ENCODE assay signal across 8 cellular contexts in genomic region chr9:90755509-90756371, GRCh38. TPM values are rescaled to one million over a fixed set of nuclear protein-coding genes. Genes with fewer than 3 reads are reported as not detected.
DNase-seq lines count a peak whose midpoint lies in the region; ATAC-seq and TF ChIP-seq lines count a peak whose summit lies in the region.
"Not testable (repeated sequence)": the region's sequence is repeated elsewhere in the genome, so short reads cannot be mapped to it uniquely, and the experiment has no call there.

No MANE protein-coding gene starts in this region.

- peak; percentile 15 for DNase-seq in NCI-H2227 treated with DMSO at 0.1 percent for 48 hours (lab: John Stamatoyannopoulos, UW)
- DNase-seq in T-helper 2 cell treated with Interferon-gamma antibody and Interleukin-4, amounts not matched to agents 5 μg/mL and 100 μg/mL, for 36 hours (ENCODE audit: low spot score): peak; percentile 57
- peak; percentile 15 for DNase-seq in activated gamma-delta T cell treated with Interleukin-2 at 50 U/mL for 16 hours
- peak; percentile 5 to 27 for DNase-seq in fibroblast of lung (ENCODE audit: low read depth in 2 of 2)
- peak; percentile 4 to 80 (median 42) for DNase-seq in naive thymus-derived CD8-positive, alpha-beta T cell
- DNase-seq in stimulated activated CD8-positive, alpha-beta memory T cell treated with anti-CD3 and anti-CD28 coated beads, Interleukin-12 subunit alpha, Interleukin-12 subunit beta, amount 100 ng/mL, for 1 hour (ENCODE audit: low read depth): peak; percentile 18

- not testable (repeated sequence) for H4K20me1 ChIP-seq in fibroblast of lung (ENCODE audit: control insufficient read depth, extremely low read depth, insufficient read depth, low read length)

- POLR2A ChIA-PET in HEK293 (lab: Yijun Ruan, JAX); naive thymus-derived CD8-positive, alpha-beta T cell (lab: Charles Lee): not testable (repeated sequence)

- not testable (repeated sequence) for H3K9me3 ChIP-seq in HEK293 (ENCODE audit: control insufficient read depth, insufficient read depth, low read depth, low read length); fibroblast of lung (ENCODE audit: control insufficient read depth, insufficient read depth, low read depth, low read length)

- H3K4me2 ChIP-seq in fibroblast of lung (ENCODE audit: extremely low read depth, insufficient read depth, low read length): not testable (repeated sequence)

- not testable (repeated sequence) for H3K4me3 Mint-ChIP-seq in T-helper 2 cell treated with Interferon-gamma antibody and Interleukin-4, amounts not matched to agents 5 μg/mL and 100 μg/mL, for 36 hours; naive thymus-derived CD8-positive, alpha-beta T cell

- H3K27ac ChIP-seq in C4-2B; HEK293 (ENCODE audit: extremely low read depth, low read depth, low read length); fibroblast of lung (ENCODE audit: insufficient read depth, low read length): not testable (repeated sequence)

- not testable (repeated sequence) for H3K79me2 ChIP-seq in fibroblast of lung (ENCODE audit: control insufficient read depth, insufficient read depth, low read length)

- H3K27me3 Mint-ChIP-seq in T-helper 2 cell treated with Interferon-gamma antibody and Interleukin-4, amounts not matched to agents 5 μg/mL and 100 μg/mL, for 36 hours (ENCODE audit: low read depth); naive thymus-derived CD8-positive, alpha-beta T cell: not testable (repeated sequence)

- H3K36me3 Mint-ChIP-seq in T-helper 2 cell treated with Interferon-gamma antibody and Interleukin-4, amounts not matched to agents 5 μg/mL and 100 μg/mL, for 36 hours (ENCODE audit: low read depth); naive thymus-derived CD8-positive, alpha-beta T cell: not testable (repeated sequence)

- H3K4me1 Mint-ChIP-seq in T-helper 2 cell treated with Interferon-gamma antibody and Interleukin-4, amounts not matched to agents 5 μg/mL and 100 μg/mL, for 36 hours (ENCODE audit: low read depth); naive thymus-derived CD8-positive, alpha-beta T cell: not testable (repeated sequence)

- H3K9me3 Mint-ChIP-seq in T-helper 2 cell treated with Interferon-gamma antibody and Interleukin-4, amounts not matched to agents 5 μg/mL and 100 μg/mL, for 36 hours; naive thymus-derived CD8-positive, alpha-beta T cell: not testable (repeated sequence)

- TF ChIP-seq CTCF in C4-2B (conservative IDR thresholded peaks at IDR 0.05) (peak; percentile 75), HEK293 (tag by site-specific recombination; IDR thresholded peaks at IDR 0.05) (peak; percentile 37; the same call in 1 of the 2 replicates), fibroblast of lung (conservative IDR thresholded peaks at IDR 0.05 in 1 of 2, IDR thresholded peaks at IDR 0.05 in 1 of 2; ENCODE audit: low read depth in 1 of 2, low read length in 2 of 2) (peak in 1 of 2 donors; percentile 25)

- H3K36me3 ChIP-seq in HEK293 (ENCODE audit: control insufficient read depth in 2 of 2, insufficient read depth in 1 of 2, low read length in 2 of 2); fibroblast of lung (ENCODE audit: control insufficient read depth, insufficient read depth, low read length): not testable (repeated sequence)

- not testable (repeated sequence) for H3K4me3 ChIP-seq in HEK293 (ENCODE audit: low read depth, low read length); fibroblast of lung (replicated peaks in 1 of 4; ENCODE audit: control extremely low read depth in 1 of 4, insufficient read depth in 1 of 4, low read depth in 3 of 4, low read length in 4 of 4)

- not testable (repeated sequence) for H3K9ac ChIP-seq in fibroblast of lung (ENCODE audit: insufficient read depth, low read length)

- not testable (repeated sequence) for ATAC-seq in naive thymus-derived CD8-positive, alpha-beta T cell

- not testable (repeated sequence) for H3K27me3 ChIP-seq in fibroblast of lung (ENCODE audit: control insufficient read depth, insufficient read depth, low read length)

- not testable (repeated sequence) for H3K4me1 ChIP-seq in HEK293 (ENCODE audit: control insufficient read depth, insufficient read depth, low read length); fibroblast of lung (ENCODE audit: control insufficient read depth, extremely low read depth, insufficient read depth, low read length)

- CTCF ChIA-PET in HEK293 (lab: Yijun Ruan, JAX): interaction anchor here (0.6 to 3.8 kb wide), 13 partner anchors 16 to 1157 kb away, joined by 3 to 18 read pairs (median 3); no protein-coding TSS in a partner anchor

- H3K27ac Mint-ChIP-seq in T-helper 2 cell treated with Interferon-gamma antibody and Interleukin-4, amounts not matched to agents 5 μg/mL and 100 μg/mL, for 36 hours; naive thymus-derived CD8-positive, alpha-beta T cell: not testable (repeated sequence)

- not testable (repeated sequence) for H2AFZ ChIP-seq in fibroblast of lung (ENCODE audit: low read length)

TF ChIP-seq in HEK293, 187 proteins besides CTCF, POLR2A, EP300 and RAD21:
- TF ChIP-seq ZNF654 (tag by site-specific recombination; IDR thresholded peaks at IDR 0.05; ENCODE audit: low read depth): peak; percentile 82
TF ChIP-seq in HEK293: peak in this region for 1; not testable (repeated sequence) for 186.

RNA-seq across cellular contexts. Expression of gene SYK, which starts 45.9 kb away (rescaled TPM):
- not detected in 2 replicates for total RNA-seq in fibroblast of lung
- polyA plus RNA-seq in fibroblast of lung: not detected in 2 replicates
- polyA plus RNA-seq in fibroblast of lung (2012): not detected in 2 replicates
- 2.0 TPM in 1 of 2 replicates, not detected in the other for polyA minus RNA-seq in fibroblast of lung (ENCODE audit: low replicate concordance)
- 1 to 10 TPM; 7.5 to 9.4 TPM for total RNA-seq in naive thymus-derived CD8-positive, alpha-beta T cell
- under 1 TPM; 0.25 to 0.54 (median 0.37) TPM for polyA plus RNA-seq in naive thymus-derived CD8-positive, alpha-beta T cell
